ENCODE assay signal across 18 cellular contexts in the genomic region with DNA sequence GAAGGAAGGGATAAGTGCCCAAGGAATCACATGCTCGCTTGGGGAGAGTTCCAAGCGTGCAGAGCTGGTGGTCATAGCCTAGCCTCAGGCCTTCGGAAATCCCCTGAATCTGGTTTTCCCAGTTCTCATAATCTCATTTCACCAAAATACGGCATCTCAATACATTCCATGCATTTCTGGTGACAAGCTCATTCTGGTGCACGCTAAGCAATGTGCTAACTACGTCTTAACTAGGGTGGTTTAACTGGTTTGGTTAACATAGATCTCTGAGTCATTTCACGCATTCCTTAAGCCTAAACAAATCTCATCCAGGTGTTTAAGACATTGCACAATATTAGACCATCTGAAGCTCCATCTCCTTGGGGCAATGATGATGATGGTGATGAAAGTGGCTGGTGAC.
DNase-seq lines count a peak whose midpoint lies in the region; ATAC-seq, FAIRE-seq and TF ChIP-seq lines count a peak whose summit lies in the region.
"Had no signal": no experiment of that assay in that cellular context is flagged by ENCODE, and none has a peak within 500 bp of the region (broad histone marks: within the 10 kb centered on the region; RNA-seq: fewer than 3 reads in every experiment).

No MANE protein-coding gene starts in this region.

- intact Hi-C loops in Panc1 (cut with micrococcal nuclease; ENCODE audit: unreplicated experiment), result no loop called here

- in situ Hi-C loops in Panc1 (cut with HindIII; ENCODE audit: low pct_unique_long_range_greater_than_20kb, low sequenced_read_pairs), result no loop called here

- H3K36me3 ChIP-seq in Panc1 (ENCODE audit: control insufficient read depth, insufficient read depth, low read length) (no peaks in the 10 kb centered on the region), small intestine (ENCODE audit: control insufficient read depth in 2 of 2, insufficient read depth in 2 of 2, low read length in 2 of 2) (no peaks in the 10 kb centered on the region)
- H3K36me3 ChIP-seq: Peyer's patch had no signal

- no TSS peak for BruUV-seq in Panc1 (replicated peaks; lab: Mats Ljungman, UMichigan)

- ATAC-seq in Panc1, result peak; percentile 55; the same call in 1 of the 2 replicates
- ATAC-seq in esophagus mucosa, result peak; percentile 88
- ATAC-seq in HG03159 (IDR thresholded peaks at IDR 0.05; ENCODE audit: unreplicated experiment), result no peak
- ATAC-seq: activated naive CD8-positive, alpha-beta T cell treated with anti-CD3 and anti-CD28 coated beads, Interleukin-2, amount 50 U/mL, for 24 hours; mucosa of descending colon; T-helper 17 cell had no signal

- H3K27me3 ChIP-seq in Panc1 (ENCODE audit: control insufficient read depth, insufficient read depth, low read length) (no peaks in the 10 kb centered on the region), small intestine (ENCODE audit: control insufficient read depth in 2 of 2, insufficient read depth in 2 of 2, low read length in 2 of 2) (no peaks in the 10 kb centered on the region)
- H3K27me3 ChIP-seq: Peyer's patch had no signal

- DNase-seq in Panc1 (ENCODE audit: low read depth, low spot score), result no peak
- DNase-seq in renal cortical epithelial cell (ENCODE audit: low read depth), result peak; percentile 100
- no peak for DNase-seq in small intestine
- no peak for DNase-seq in NCI-H1092 treated with DMSO at 0.1 percent for 48 hours (lab: John Stamatoyannopoulos, UW)
- DNase-seq in NCI-H774 (lab: John Stamatoyannopoulos, UW), result no peak
- DNase-seq: activated CD4-positive, alpha-beta T cell treated with anti-CD3 and anti-CD28 coated beads for 48 hours; activated naive CD8-positive, alpha-beta T cell treated with anti-CD3 and anti-CD28 coated beads, Interleukin-2, amount 50 U/mL, for 24 hours; activated T-cell treated with anti-CD3 and anti-CD28 coated beads, Interleukin-2, amount 50 U/mL, for 24 hours; dermis blood vessel endothelial cell; HCEC 1CT; mucosa of descending colon; NCI-H1417; NCI-H510A treated with DMSO at 0.1 percent for 48 hours; Peyer's patch; T-helper 17 cell had no signal

- POLR2A ChIA-PET in Panc1 (lab: Charles Lee), result no interaction called here

- H3K4me3 ChIP-seq in Panc1 (ENCODE audit: low read depth in 2 of 2, low read length in 2 of 2) (no peak overlapping the region), small intestine (ENCODE audit: low read depth in 1 of 2, low read length in 2 of 2) (no peak overlapping the region)
- H3K4me3 ChIP-seq: mucosa of descending colon, Peyer's patch had no signal

- CTCF ChIA-PET in Panc1 (lab: Charles Lee), result no interaction called here

- H3K27ac ChIP-seq in Panc1 (ENCODE audit: low read length) (no peak overlapping the region), small intestine (ENCODE audit: low read depth in 1 of 2, low read length in 1 of 2) (no peak overlapping the region)
- H3K27ac ChIP-seq: Peyer's patch had no signal

- H3K4me1 ChIP-seq in Panc1 (ENCODE audit: control insufficient read depth, insufficient read depth, low read length) (no peaks in the 10 kb centered on the region), small intestine (ENCODE audit: control insufficient read depth in 2 of 2, insufficient read depth in 1 of 2, low read depth in 1 of 2, low read length in 1 of 2) (no peaks in the 10 kb centered on the region)
- H3K4me1 ChIP-seq: Peyer's patch had no signal

- H3K9me3 ChIP-seq in Panc1 (ENCODE audit: control insufficient read depth, insufficient read depth, low read depth, low read length) (no peaks in the 10 kb centered on the region), small intestine (ENCODE audit: control insufficient read depth, low read depth) (no peaks in the 10 kb centered on the region)
- H3K9me3 ChIP-seq: mucosa of descending colon, Peyer's patch had no signal

- no peak for TF ChIP-seq CTCF in Panc1 (IDR thresholded peaks at IDR 0.05)

- peak; percentile 99 for FAIRE-seq in G401.6 (lab: Jason Lieb, UNC)
- FAIRE-seq in small intestine (lab: Jason Lieb, UNC), result no peak

- 59 to 73% (median 64%) methylated on average over 7 of the region's 7 CpGs for WGBS in small intestine, 3 donors
